9 cellular contexts compared by ENCODE assay signal in the genomic region with DNA sequence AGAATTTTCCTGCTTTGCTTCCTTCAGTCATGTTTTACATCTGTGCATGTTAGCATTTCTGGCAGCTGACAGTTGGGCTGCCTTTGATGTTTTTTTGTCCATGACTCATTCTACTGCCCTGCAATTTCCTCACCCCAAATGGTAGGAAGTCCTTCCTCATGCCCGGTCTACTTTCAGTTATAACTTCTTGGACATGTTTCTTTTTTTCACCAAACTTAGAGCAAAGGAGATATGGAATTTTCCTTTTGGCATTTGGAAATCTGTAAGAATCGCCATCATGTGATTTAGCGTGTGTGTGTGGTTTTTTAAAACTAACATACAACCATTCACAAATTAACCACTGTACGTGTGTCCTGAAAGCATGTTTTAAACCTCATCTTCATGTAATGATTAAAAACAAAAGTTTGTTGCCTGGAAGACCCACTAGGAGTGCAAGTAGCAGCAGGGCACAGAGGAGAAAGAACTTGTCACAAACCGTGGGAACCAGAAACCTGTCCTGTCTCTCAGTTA.
DNase-seq lines count a peak whose midpoint lies in the region; ATAC-seq lines count a peak whose summit lies in the region.
"Had no signal": no experiment of that assay in that cellular context is flagged by ENCODE, and none has a peak within 500 bp of the region (broad histone marks: within the 10 kb centered on the region; RNA-seq: fewer than 3 reads in every experiment).

No MANE protein-coding gene starts in this region.

- H3K27ac Mint-ChIP-seq in central memory CD8-positive, alpha-beta T cell (ENCODE audit: low read depth), result peak overlapping the region; percentile 19

- intact Hi-C loops in cardiac septum (cut with DNase I), result no loop called here

- peaks cover 16% of the 10 kb centered on the region for H3K4me1 Mint-ChIP-seq in central memory CD8-positive, alpha-beta T cell

- no peaks in the 10 kb centered on the region for H3K9me3 Mint-ChIP-seq in central memory CD8-positive, alpha-beta T cell

- ATAC-seq in GM19023 (IDR thresholded peaks at IDR 0.05; ENCODE audit: unreplicated experiment), result peak; percentile 69
- peak; percentile 69 for ATAC-seq in HG03558 (IDR thresholded peaks at IDR 0.05; ENCODE audit: extremely low read depth, unreplicated experiment)
- no peak for ATAC-seq in central memory CD8-positive, alpha-beta T cell (replicated peaks; ENCODE audit: extremely low read depth, poor library complexity, severe bottlenecking)
- no peak for ATAC-seq in left lobe of liver
- ATAC-seq: HCT116 had no signal

- H3K27me3 Mint-ChIP-seq in central memory CD8-positive, alpha-beta T cell, result no peaks in the 10 kb centered on the region

- peak; percentile 86 for DNase-seq in AG08395 (ENCODE audit: low spot score)
- DNase-seq in central memory CD8-positive, alpha-beta T cell (ENCODE audit: low spot score in 2 of 2), result no peak
- DNase-seq in left lobe of liver (ENCODE audit: low spot score), result no peak
- no peak for DNase-seq in cardiac septum (ENCODE audit: low spot score)
- no peak for DNase-seq in NCI-H2227 (lab: John Stamatoyannopoulos, UW; ENCODE audit: unreplicated experiment)
- DNase-seq in NCI-H82 treated with DMSO at 0.1 percent for 48 hours (lab: John Stamatoyannopoulos, UW; ENCODE audit: unreplicated experiment), result no peak

- H3K4me3 Mint-ChIP-seq in central memory CD8-positive, alpha-beta T cell, result peak overlapping the region; percentile 67

- no peaks in the 10 kb centered on the region for H3K36me3 Mint-ChIP-seq in central memory CD8-positive, alpha-beta T cell (ENCODE audit: insufficient read depth)

Comparison
In these comparisons a context has a peak if more than half of its experiments do, and no peak if none do; other contexts are left out.
1. ATAC-seq: peak in GM19023 (single experiment) and HG03558 (single experiment); none in central memory CD8-positive, alpha-beta T cell (single experiment) and left lobe of liver (single experiment).